ENCODE assay signal across 8 cellular contexts in the genomic region with DNA sequence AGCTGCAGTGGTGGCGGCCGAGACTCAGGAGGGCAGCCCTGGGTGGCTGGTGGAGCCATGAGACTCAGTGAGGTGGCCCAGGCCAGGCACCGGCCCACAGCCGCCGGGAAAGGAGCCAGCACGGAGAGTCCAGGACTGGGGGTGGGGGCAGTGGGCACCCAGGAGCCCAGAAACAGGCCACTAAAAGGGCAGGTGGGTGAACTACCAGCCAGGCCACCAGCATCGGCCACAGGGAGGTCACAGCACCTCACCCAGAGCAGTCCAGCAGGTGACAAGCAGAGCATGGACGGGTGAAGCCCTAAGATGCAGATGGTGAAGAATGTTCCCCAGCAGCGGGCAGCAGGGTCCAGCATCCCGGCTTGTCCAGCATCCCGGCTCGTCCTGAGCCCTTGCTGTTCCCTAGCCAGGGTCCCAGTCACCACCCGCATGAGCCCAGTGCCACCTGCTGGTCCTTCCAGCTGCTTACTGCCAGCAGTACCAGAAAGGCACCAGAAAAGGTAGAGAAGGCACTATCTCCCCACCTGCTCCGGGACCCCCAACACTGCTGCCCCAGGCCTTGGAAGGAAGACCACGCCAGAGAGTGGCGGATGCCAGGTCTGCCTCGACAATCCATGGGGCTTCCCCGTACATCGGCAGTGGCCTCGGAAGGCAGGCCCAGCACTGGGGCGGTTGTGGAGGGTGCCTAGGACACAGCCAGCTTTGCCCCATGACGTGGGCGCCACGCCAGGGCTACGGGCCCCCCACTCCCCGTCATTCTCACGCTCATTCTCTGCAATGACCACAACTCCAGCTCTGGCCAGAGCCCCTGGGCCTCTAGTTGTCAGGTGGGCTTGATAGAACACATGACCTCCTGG. TPM values are rescaled to one million over a fixed set of nuclear protein-coding genes. Genes with fewer than 3 reads are reported as not detected.
A peak's percentile ranks its signal among the peaks of the same experiment; 100 is the strongest.
DNase-seq lines count a peak whose midpoint lies in the region; ATAC-seq lines count a peak whose summit lies in the region.

No MANE protein-coding gene starts in this region.

- no peak overlapping the region for H2BK120ac ChIP-seq in trophoblast cell (ENCODE audit: insufficient read depth, low read length, poor library complexity)

- in situ Hi-C loops in Caki2 (cut with HindIII; ENCODE audit: low pct_unique_long_range_greater_than_20kb, low sequenced_read_pairs): no loop called here

- H3K27me3 ChIP-seq in trophoblast cell (ENCODE audit: insufficient read depth, low read length): no peaks in the 10 kb centered on the region

- peaks cover 8% of the 10 kb centered on the region for H3K79me2 ChIP-seq in trophoblast cell (ENCODE audit: control insufficient read depth, insufficient read depth, low read length, poor library complexity)

- H2AK5ac ChIP-seq in trophoblast cell (ENCODE audit: low read length): no peak overlapping the region

- peak overlapping the region; percentile 89 for H3K4me2 ChIP-seq in trophoblast cell (ENCODE audit: low read length)

- peaks cover 18 to 19% of the 10 kb centered on the region in 2 experiments for H3K4me1 ChIP-seq in trophoblast cell (ENCODE audit: control insufficient read depth in 1 of 2, insufficient read depth in 2 of 2, low read length in 2 of 2)

- no peak overlapping the region for H3K18ac ChIP-seq in trophoblast cell (ENCODE audit: low read length)

- H3K4me3 Mint-ChIP-seq in activated naive CD8-positive, alpha-beta T cell treated with anti-CD3 and anti-CD28 coated beads for 36 hours: peak overlapping the region; percentile 89

- no peak overlapping the region for H3K4me3 ChIP-seq in trophoblast cell (ENCODE audit: low read depth, low read length)

- no peak overlapping the region for H2BK5ac ChIP-seq in trophoblast cell (ENCODE audit: low read depth, low read length, poor library complexity)

- no peak overlapping the region for H3K9ac ChIP-seq in trophoblast cell (ENCODE audit: low read length)

- peak overlapping the region; percentile 81 for H3K27ac Mint-ChIP-seq in activated naive CD8-positive, alpha-beta T cell treated with anti-CD3 and anti-CD28 coated beads for 36 hours

- no peak overlapping the region for H2AFZ ChIP-seq in trophoblast cell (ENCODE audit: insufficient read depth, low read length, poor library complexity)

- no peak for ATAC-seq in HG03521 (IDR thresholded peaks at IDR 0.05; ENCODE audit: unreplicated experiment)

- H4K91ac ChIP-seq in trophoblast cell (ENCODE audit: low read depth, low read length): no peak overlapping the region

- no peak overlapping the region for H3K14ac ChIP-seq in trophoblast cell (ENCODE audit: low read length)

- H3K36me3 ChIP-seq in trophoblast cell (ENCODE audit: control insufficient read depth in 1 of 2, insufficient read depth in 2 of 2, low read length in 2 of 2): peaks cover 14 to 18% of the 10 kb centered on the region in 2 experiments

- H2BK12ac ChIP-seq in trophoblast cell (ENCODE audit: low read length): no peak overlapping the region

- no peaks in the 10 kb centered on the region for H3K9me3 Mint-ChIP-seq in activated naive CD8-positive, alpha-beta T cell treated with anti-CD3 and anti-CD28 coated beads for 36 hours

- no peak overlapping the region for H3K4ac ChIP-seq in trophoblast cell (ENCODE audit: low read depth, low read length)

- DNase-seq in Caki2 (ENCODE audit: low read depth) (peak; percentile 69), HT1080 (ENCODE audit: low read depth) (peak; percentile 74), SHP77 (lab: John Stamatoyannopoulos, UW) (peak; percentile 77 to 88), head of caudate nucleus (peak; percentile 67 to 93 (median 85)), trophoblast cell (peak; percentile 93 to 94), NCI-H1048 (lab: John Stamatoyannopoulos, UW) (no peak)
- DNase-seq in activated naive CD8-positive, alpha-beta T cell treated with anti-CD3 and anti-CD28 coated beads for 36 hours: peak; percentile 57

- intact Hi-C loops in head of caudate nucleus (cut with DNase I): loop anchor here (5.0 kb wide), 2 partner anchors 44 to 59 kb away; a partner anchor contains a TSS

- no peak overlapping the region for H4K8ac ChIP-seq in trophoblast cell (ENCODE audit: low read depth, low read length)

- no peak overlapping the region for H3K23ac ChIP-seq in trophoblast cell (ENCODE audit: low read length)

- H3K79me1 ChIP-seq in trophoblast cell (ENCODE audit: low read length): peaks cover 6% of the 10 kb centered on the region

- WGBS in trophoblast cell (ENCODE audit: extremely low coverage, insufficient coverage, insufficient read length): no CpG with 5 or more reads among the region's 27 CpGs

- peaks cover 1% of the 10 kb centered on the region for H3K36me3 Mint-ChIP-seq in activated naive CD8-positive, alpha-beta T cell treated with anti-CD3 and anti-CD28 coated beads for 36 hours

- peaks cover 11% of the 10 kb centered on the region for H3K4me1 Mint-ChIP-seq in activated naive CD8-positive, alpha-beta T cell treated with anti-CD3 and anti-CD28 coated beads for 36 hours

- peaks cover 3% of the 10 kb centered on the region for H3K9me3 ChIP-seq in trophoblast cell (ENCODE audit: insufficient read depth, low read depth, low read length)

- H3K27ac ChIP-seq in trophoblast cell (ENCODE audit: low read depth, low read length): no peak overlapping the region

- no peaks in the 10 kb centered on the region for H3K27me3 Mint-ChIP-seq in activated naive CD8-positive, alpha-beta T cell treated with anti-CD3 and anti-CD28 coated beads for 36 hours

- no peak overlapping the region for H4K12ac ChIP-seq in trophoblast cell (ENCODE audit: low read depth, low read length)

RNA-seq across cellular contexts. Expression of a gene that starts 1.6 kb away (rescaled TPM):
- 157 and 162 TPM in 2 replicates for total RNA-seq in Caki2 (2014; rRNA removed; shearing (Covaris generic); ENCODE audit: low replicate concordance)
- 97.0 and 172 TPM in 2 replicates for total RNA-seq in HT1080 (2014; rRNA removed; shearing (Covaris generic))
- 84.7 and 86.7 TPM in 2 replicates for polyA plus RNA-seq in HT1080 (2015; cell fraction: cytosol; rRNA removed)
- polyA plus RNA-seq in HT1080 (2015; cell fraction: nucleus; rRNA removed): 55.7 and 74.0 TPM in 2 replicates
- total RNA-seq in activated naive CD8-positive, alpha-beta T cell treated with anti-CD3 and anti-CD28 coated beads for 36 hours: 100 to 1,000 TPM; 119 to 131 TPM
- polyA plus RNA-seq in trophoblast cell (2013): 38.1 and 38.7 TPM in 2 replicates

RNA-seq across cellular contexts. Expression of a gene that starts 2.0 kb away (rescaled TPM):
- total RNA-seq in Caki2 (2014; rRNA removed; shearing (Covaris generic); ENCODE audit: low replicate concordance): 40.3 and 51.4 TPM in 2 replicates
- 16.1 and 17.2 TPM in 2 replicates for total RNA-seq in HT1080 (2014; rRNA removed; shearing (Covaris generic))
- polyA plus RNA-seq in HT1080 (2015; cell fraction: cytosol; rRNA removed): 6.5 and 7.1 TPM in 2 replicates
- 37.2 and 37.3 TPM in 2 replicates for polyA plus RNA-seq in HT1080 (2015; cell fraction: nucleus; rRNA removed)
- 10 to 100 TPM; 16.5 to 17.3 TPM for total RNA-seq in activated naive CD8-positive, alpha-beta T cell treated with anti-CD3 and anti-CD28 coated beads for 36 hours
- 7.2 and 7.3 TPM in 2 replicates for polyA plus RNA-seq in trophoblast cell (2013)

RNA-seq across cellular contexts. Expression of a gene that starts 10.4 kb away (rescaled TPM):
- total RNA-seq in Caki2 (2014; rRNA removed; shearing (Covaris generic); ENCODE audit: low replicate concordance): 22.1 and 40.0 TPM in 2 replicates
- total RNA-seq in HT1080 (2014; rRNA removed; shearing (Covaris generic)): 41.7 and 46.9 TPM in 2 replicates
- 9.8 and 9.9 TPM in 2 replicates for polyA plus RNA-seq in HT1080 (2015; cell fraction: cytosol; rRNA removed)
- polyA plus RNA-seq in HT1080 (2015; cell fraction: nucleus; rRNA removed): 12.6 and 17.1 TPM in 2 replicates
- 1 to 10 TPM; 4.7 to 5.1 TPM for total RNA-seq in activated naive CD8-positive, alpha-beta T cell treated with anti-CD3 and anti-CD28 coated beads for 36 hours
- polyA plus RNA-seq in trophoblast cell (2013): 24.0 and 25.6 TPM in 2 replicates

RNA-seq across cellular contexts. Expression of a gene that starts 16.4 kb away (rescaled TPM):
- total RNA-seq in Caki2 (2014; rRNA removed; shearing (Covaris generic); ENCODE audit: low replicate concordance): 56.6 and 98.4 TPM in 2 replicates
- total RNA-seq in HT1080 (2014; rRNA removed; shearing (Covaris generic)): 75.1 and 83.5 TPM in 2 replicates
- polyA plus RNA-seq in HT1080 (2015; cell fraction: cytosol; rRNA removed): 59.4 and 65.8 TPM in 2 replicates
- polyA plus RNA-seq in HT1080 (2015; cell fraction: nucleus; rRNA removed): 47.1 and 53.5 TPM in 2 replicates
- total RNA-seq in activated naive CD8-positive, alpha-beta T cell treated with anti-CD3 and anti-CD28 coated beads for 36 hours: 100 to 1,000 TPM in 1 of 2 experiments, 10 to 100 TPM in 1; 93.3 to 104 TPM
- polyA plus RNA-seq in trophoblast cell (2013): 47.4 and 49.9 TPM in 2 replicates

RNA-seq across cellular contexts. Expression of a gene that starts 30.5 kb away (rescaled TPM):
- total RNA-seq in Caki2 (2014; rRNA removed; shearing (Covaris generic); ENCODE audit: low replicate concordance): 62.4 and 68.5 TPM in 2 replicates
- 21.9 and 31.5 TPM in 2 replicates for total RNA-seq in HT1080 (2014; rRNA removed; shearing (Covaris generic))
- 34.6 and 40.6 TPM in 2 replicates for polyA plus RNA-seq in HT1080 (2015; cell fraction: cytosol; rRNA removed)
- 71.9 and 85.1 TPM in 2 replicates for polyA plus RNA-seq in HT1080 (2015; cell fraction: nucleus; rRNA removed)
- 10 to 100 TPM; 13.9 to 14.5 TPM for total RNA-seq in activated naive CD8-positive, alpha-beta T cell treated with anti-CD3 and anti-CD28 coated beads for 36 hours
- polyA plus RNA-seq in trophoblast cell (2013): 26.3 and 27.2 TPM in 2 replicates
